In the genomic region with DNA sequence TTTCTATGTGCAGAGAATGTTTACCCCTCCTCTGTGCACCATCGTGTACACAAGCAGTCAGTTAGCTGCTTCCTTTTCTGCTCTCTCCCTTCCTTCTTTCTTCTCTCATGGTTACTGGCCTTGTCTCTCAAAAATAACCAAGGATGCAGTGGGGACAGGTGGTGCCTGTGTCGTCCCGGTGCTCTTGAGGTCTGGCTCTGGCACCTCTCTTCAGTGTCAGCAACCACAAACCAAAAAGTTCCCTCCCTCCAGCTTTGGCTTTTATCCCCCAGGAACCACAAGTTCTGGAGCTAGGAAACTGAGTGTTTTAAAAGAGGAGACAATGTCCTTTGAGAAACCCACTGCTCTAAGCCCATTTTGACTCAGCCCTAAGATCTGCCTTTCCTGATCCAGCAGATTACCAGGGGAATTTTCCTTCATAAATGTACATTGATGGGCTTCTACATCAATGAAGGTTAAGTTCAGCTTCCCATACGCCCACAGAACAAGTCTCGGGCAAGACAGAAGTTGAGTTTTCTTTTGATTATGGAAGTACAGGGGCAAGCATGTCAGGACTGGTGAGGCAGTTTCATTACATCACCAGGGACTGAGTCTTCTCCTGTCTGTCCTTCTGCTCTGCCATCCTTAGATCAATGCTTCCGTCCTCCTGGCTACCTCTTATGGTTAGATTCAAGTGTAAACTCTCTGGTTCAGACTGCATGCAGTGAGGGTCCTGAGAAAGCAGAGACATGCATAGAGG, we compare ENCODE assay signal across 12 cellular contexts.
"Had no signal": no experiment of that assay in that cellular context is flagged by ENCODE, and none has a peak within 500 bp of the region (broad histone marks: within the 10 kb centered on the region; RNA-seq: fewer than 3 reads in every experiment).

No MANE protein-coding gene starts in this region.

- DNase-seq: activated CD4-positive, alpha-beta T cell treated with anti-CD3 and anti-CD28 coated beads for 1 hour; activated CD4-positive, alpha-beta T cell treated with anti-CD3 and anti-CD28 coated beads, Interleukin-2, amount 50 U/mL, for 48 hours; activated CD8-positive, alpha-beta memory T cell treated with anti-CD3 and anti-CD28 coated beads, Interleukin-2, amount 10 ng/mL, durations not matched to agents 7 days and 5 days; activated effector memory CD4-positive, alpha-beta T cell treated with Interleukin-2 at 50 U/mL for 16 hours; activated T-cell treated with anti-CD3 and anti-CD28 coated beads, Interleukin-2, amount 50 U/mL, for 24 hours; effector memory CD4-positive, alpha-beta T cell; stimulated activated CD4-positive, alpha-beta T cell treated with anti-CD3 and anti-CD28 coated beads, Interleukin-4, amount 100 ng/mL, for 4 hours had no signal

- H2AFZ ChIP-seq: parathyroid adenoma had no signal

- H3K9me3 Mint-ChIP-seq: activated naive CD4-positive, alpha-beta T cell treated with anti-CD3 and anti-CD28 coated beads, Interleukin-2, amount 50 U/mL, for 24 hours; activated T-cell treated with anti-CD3 and anti-CD28 coated beads, Interleukin-2, amount 50 U/mL, for 24 hours; central memory CD8-positive, alpha-beta T cell; T-helper 2 cell treated with Interferon-gamma antibody and Interleukin-4, amounts not matched to agents 5 μg/mL and 100 μg/mL, for 36 hours had no signal

- H3K4me3 Mint-ChIP-seq: activated CD8-positive, alpha-beta memory T cell treated with anti-CD3 and anti-CD28 coated beads, Interleukin-2, amount 10 ng/mL, durations not matched to agents 7 days and 5 days; activated naive CD4-positive, alpha-beta T cell treated with anti-CD3 and anti-CD28 coated beads, Interleukin-2, amount 50 U/mL, for 24 hours; activated T-cell treated with anti-CD3 and anti-CD28 coated beads, Interleukin-2, amount 50 U/mL, for 24 hours; central memory CD8-positive, alpha-beta T cell; T-helper 2 cell treated with Interferon-gamma antibody and Interleukin-4, amounts not matched to agents 5 μg/mL and 100 μg/mL, for 36 hours had no signal

- H3K27me3 Mint-ChIP-seq: activated CD8-positive, alpha-beta memory T cell treated with anti-CD3 and anti-CD28 coated beads, Interleukin-2, amount 10 ng/mL, durations not matched to agents 7 days and 5 days had no signal

- ATAC-seq: activated CD8-positive, alpha-beta memory T cell treated with anti-CD3 and anti-CD28 coated beads, Interleukin-2, amount 10 ng/mL, durations not matched to agents 7 days and 5 days; left lobe of liver had no signal

- H3K27ac ChIP-seq: parathyroid adenoma had no signal

- H3K4me1 Mint-ChIP-seq: activated naive CD4-positive, alpha-beta T cell treated with anti-CD3 and anti-CD28 coated beads, Interleukin-2, amount 50 U/mL, for 24 hours had no signal

- H3K9ac ChIP-seq: parathyroid adenoma had no signal

- H3K27ac Mint-ChIP-seq: activated CD8-positive, alpha-beta memory T cell treated with anti-CD3 and anti-CD28 coated beads, Interleukin-2, amount 10 ng/mL, durations not matched to agents 7 days and 5 days; activated naive CD4-positive, alpha-beta T cell treated with anti-CD3 and anti-CD28 coated beads, Interleukin-2, amount 50 U/mL, for 24 hours; activated T-cell treated with anti-CD3 and anti-CD28 coated beads, Interleukin-2, amount 50 U/mL, for 24 hours; T-helper 2 cell treated with Interferon-gamma antibody and Interleukin-4, amounts not matched to agents 5 μg/mL and 100 μg/mL, for 36 hours had no signal
